In the genomic region with DNA sequence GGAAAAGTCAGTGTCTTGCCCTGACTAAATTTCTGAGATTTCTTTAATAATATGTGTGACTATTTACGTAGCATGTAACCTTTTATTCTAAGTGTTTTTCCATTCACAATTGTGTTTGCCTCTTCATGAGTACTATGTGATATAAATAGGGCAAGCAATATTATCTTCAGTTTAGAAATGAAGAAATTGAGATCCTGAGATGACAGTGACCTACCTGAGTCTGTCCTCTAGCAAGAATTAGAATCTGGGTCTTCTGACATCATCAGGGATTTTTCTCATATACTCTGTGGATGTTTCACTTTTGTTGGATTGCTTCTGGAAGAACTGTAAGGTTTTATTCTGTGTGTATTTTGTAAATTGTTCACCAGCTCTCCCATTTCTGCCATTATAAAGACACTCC, we compare ENCODE assay signal across 29 cellular contexts.
"Had no signal": no experiment of that assay in that cellular context is flagged by ENCODE, and none has a peak within 500 bp of the region (broad histone marks: within the 10 kb centered on the region; RNA-seq: fewer than 3 reads in every experiment).

No MANE protein-coding gene starts in this region.

- H3K9me3 ChIP-seq: gastrocnemius medialis, heart left ventricle, mucosa of descending colon, neutrophil, pancreas, right lobe of liver, thyroid gland, vagina had no signal

- DNase-seq: dorsolateral prefrontal cortex; effector CD4-positive, alpha-beta T cell; endodermal cell; foreskin fibroblast; gastrocnemius medialis; heart left ventricle; kidney; mucosa of descending colon; naive B cell; pancreas; retina; right lobe of liver; small intestine; stimulated activated CD4-positive, alpha-beta T cell treated with anti-CD3 and anti-CD28 coated beads, Interleukin-15, amount 100 ng/mL, for 24 hours; stimulated activated CD4-positive, alpha-beta T cell treated with anti-CD3 and anti-CD28 coated beads, Interleukin-2, amount 100 ng/mL, for 48 hours; stimulated activated naive CD4-positive, alpha-beta T cell; stimulated activated naive CD8-positive, alpha-beta T cell treated with anti-CD3 and anti-CD28 coated beads, Interleukin-15, amount 100 ng/mL, for 72 hours; thyroid gland; trophoblast cell had no signal

- H3K9me3 Mint-ChIP-seq: memory B cell; naive B cell; natural killer cell treated with Interleukin-12 subunit alpha and Interleukin-12 subunit beta and Interleukin-15 and Interleukin-18, amount 100 ng/mL, for 72 hours; stimulated activated naive CD8-positive, alpha-beta T cell treated with anti-CD3 and anti-CD28 coated beads, Interleukin-15, amount 100 ng/mL, for 72 hours had no signal

- H3K4me3 Mint-ChIP-seq: endodermal cell; memory B cell; naive B cell; natural killer cell treated with Interleukin-12 subunit alpha and Interleukin-12 subunit beta and Interleukin-15 and Interleukin-18, amount 100 ng/mL, for 72 hours; neural crest cell; stimulated activated naive CD8-positive, alpha-beta T cell treated with anti-CD3 and anti-CD28 coated beads, Interleukin-15, amount 100 ng/mL, for 72 hours had no signal

- H3K27me3 ChIP-seq: dorsolateral prefrontal cortex, gastrocnemius medialis, heart left ventricle, hepatocyte, neutrophil, pancreas, right lobe of liver, thyroid gland, vagina had no signal

- H3K27ac Mint-ChIP-seq: endodermal cell; memory B cell; naive B cell; natural killer cell treated with Interleukin-12 subunit alpha and Interleukin-12 subunit beta and Interleukin-15 and Interleukin-18, amount 100 ng/mL, for 72 hours; stimulated activated naive CD8-positive, alpha-beta T cell treated with anti-CD3 and anti-CD28 coated beads, Interleukin-15, amount 100 ng/mL, for 72 hours had no signal

- H3K36me3 Mint-ChIP-seq: memory B cell; natural killer cell treated with Interleukin-12 subunit alpha and Interleukin-12 subunit beta and Interleukin-15 and Interleukin-18, amount 100 ng/mL, for 72 hours had no signal

- ATAC-seq: esophagus mucosa; gastrocnemius medialis; heart left ventricle; left lobe of liver; mucosa of descending colon; natural killer cell treated with Interleukin-12 subunit alpha and Interleukin-12 subunit beta and Interleukin-15 and Interleukin-18, amount 100 ng/mL, for 72 hours; pancreas; right lobe of liver; stimulated activated naive CD8-positive, alpha-beta T cell treated with anti-CD3 and anti-CD28 coated beads, Interleukin-15, amount 100 ng/mL, for 72 hours had no signal

- H3K27ac ChIP-seq: epithelial cell of prostate, gastrocnemius medialis, heart left ventricle, hepatocyte, neutrophil, pancreas, right lobe of liver, thyroid gland, vagina had no signal

- H3K4me1 Mint-ChIP-seq: memory B cell, naive B cell, neural crest cell had no signal

- H3K4me3 ChIP-seq: dorsolateral prefrontal cortex, gastrocnemius medialis, heart left ventricle, hepatocyte, lung, mucosa of descending colon, pancreas, right lobe of liver, thyroid gland, vagina had no signal

- H3K4me1 ChIP-seq: gastrocnemius medialis, heart left ventricle, pancreas, right lobe of liver, thyroid gland, vagina had no signal
